ENCODE assay signal across 1 cellular context in the genomic region with DNA sequence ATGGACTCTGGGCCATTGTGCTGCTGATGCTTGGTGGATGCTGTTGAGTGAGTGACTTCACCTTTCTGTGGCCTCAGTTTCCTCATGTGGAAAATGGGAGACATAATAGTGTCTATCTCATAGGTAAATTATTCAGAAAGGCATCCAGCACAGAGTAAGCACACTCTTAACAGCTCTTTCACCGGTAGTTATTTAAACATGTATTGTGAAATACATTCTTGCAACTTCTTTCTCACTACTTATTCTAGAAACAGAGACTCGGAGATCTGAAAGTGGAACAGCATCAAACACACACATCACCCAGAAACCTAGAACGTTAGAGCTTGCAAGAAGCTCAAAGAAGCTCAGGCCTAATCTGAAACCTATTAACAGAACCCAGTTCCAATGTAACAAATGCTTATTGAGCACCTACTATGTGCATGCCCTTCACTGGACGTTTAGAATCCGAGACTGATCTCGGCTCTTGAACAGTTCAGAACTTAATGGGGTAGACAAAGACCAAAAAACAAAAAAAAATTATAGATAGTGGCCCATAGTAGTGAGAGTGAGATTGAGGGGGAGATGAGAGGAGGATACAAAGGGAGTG.
TF ChIP-seq lines count a peak whose summit lies in the region.

No MANE protein-coding gene starts in this region.

TF ChIP-seq in HepG2, 621 proteins besides CTCF, POLR2A, EP300 and RAD21:
- peak; percentile 54; the same call in 1 of the 2 replicates for TF ChIP-seq ZKSCAN1 (IDR thresholded peaks at IDR 0.05; ENCODE audit: low read length)
- no peak for TF ChIP-seq CBX2 (IDR thresholded peaks at IDR 0.05; ENCODE audit: low read depth, low read length)
- no peak for TF ChIP-seq CBX2 (CRISPR knock-in tag; IDR thresholded peaks at IDR 0.05; ENCODE audit: low read depth)
- TF ChIP-seq ZNF629 (CRISPR knock-in tag; conservative IDR thresholded peaks at IDR 0.05), result peak; percentile 63; the same call in 1 of the 2 replicates
- TF ChIP-seq PCBP1 (IDR thresholded peaks at IDR 0.05; ENCODE audit: borderline replicate concordance, low read depth, low read length), result no peak
- TF ChIP-seq SMC3 (IDR thresholded peaks at IDR 0.05; ENCODE audit: low read length), result no peak
- TF ChIP-seq CEBPB (IDR thresholded peaks at IDR 0.05; ENCODE audit: borderline replicate concordance, low read depth, low read length), result peak; percentile 51; the same call in 1 of the 2 replicates
